In genomic region chr17:10836145-10836544, GRCh38 we compare ENCODE assay signal across 18 cellular contexts.
"Had no signal": no experiment of that assay in that cellular context is flagged by ENCODE, and none has a peak within 500 bp of the region (broad histone marks: within the 10 kb centered on the region; RNA-seq: fewer than 3 reads in every experiment).

No MANE protein-coding gene starts in this region.

- DNase-seq: hippocampal formation, hypothalamus, immature natural killer cell, islet precursor cell, kidney, kidney glomerular epithelial cell, left cardiac atrium, left colon, left lung, left ventricle myocardium inferior, left ventricle myocardium superior, lower lobe of right lung, mammary epithelial cell, mesenchymal stem cell, mesendoderm, midbrain, mucosa of descending colon, naive B cell had no signal
